ENCODE assay signal across 1 cellular context in the genomic region with DNA sequence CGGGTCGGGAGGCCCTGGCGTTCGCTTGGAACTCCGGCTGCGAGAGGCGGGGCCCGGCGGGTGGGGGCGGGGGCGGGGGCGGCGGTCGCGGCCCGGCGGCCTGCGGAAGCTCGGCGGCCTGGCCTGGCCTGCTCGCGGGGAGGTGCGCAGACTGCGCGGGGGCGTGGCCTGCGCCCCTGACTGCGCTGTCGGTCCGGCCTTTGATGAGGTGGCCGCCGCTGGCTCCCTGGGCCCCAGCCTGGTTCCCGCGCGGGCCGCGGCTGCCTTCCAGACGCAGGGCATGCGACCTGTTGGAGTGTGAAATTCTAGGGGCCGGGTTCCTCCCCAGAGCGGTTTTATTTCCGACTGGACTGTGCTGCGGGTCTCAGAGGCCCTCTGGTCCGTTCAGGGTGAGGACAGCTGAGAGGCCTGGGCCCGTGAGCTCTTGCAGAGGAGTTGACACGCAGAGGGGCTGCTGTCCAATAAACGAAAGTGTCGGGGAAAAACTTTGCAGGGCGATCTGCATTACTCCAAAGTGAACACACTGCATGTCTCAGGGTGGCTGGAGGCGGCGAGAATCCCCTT.
A peak's percentile ranks its signal among the peaks of the same experiment; 100 is the strongest.
TF ChIP-seq lines count a peak whose summit lies in the region.

No MANE protein-coding gene starts in this region.

TF ChIP-seq in K562, 482 proteins besides CTCF, POLR2A, EP300 and RAD21 (continued from another document and continues in another):
- TF ChIP-seq, protein P1, sequence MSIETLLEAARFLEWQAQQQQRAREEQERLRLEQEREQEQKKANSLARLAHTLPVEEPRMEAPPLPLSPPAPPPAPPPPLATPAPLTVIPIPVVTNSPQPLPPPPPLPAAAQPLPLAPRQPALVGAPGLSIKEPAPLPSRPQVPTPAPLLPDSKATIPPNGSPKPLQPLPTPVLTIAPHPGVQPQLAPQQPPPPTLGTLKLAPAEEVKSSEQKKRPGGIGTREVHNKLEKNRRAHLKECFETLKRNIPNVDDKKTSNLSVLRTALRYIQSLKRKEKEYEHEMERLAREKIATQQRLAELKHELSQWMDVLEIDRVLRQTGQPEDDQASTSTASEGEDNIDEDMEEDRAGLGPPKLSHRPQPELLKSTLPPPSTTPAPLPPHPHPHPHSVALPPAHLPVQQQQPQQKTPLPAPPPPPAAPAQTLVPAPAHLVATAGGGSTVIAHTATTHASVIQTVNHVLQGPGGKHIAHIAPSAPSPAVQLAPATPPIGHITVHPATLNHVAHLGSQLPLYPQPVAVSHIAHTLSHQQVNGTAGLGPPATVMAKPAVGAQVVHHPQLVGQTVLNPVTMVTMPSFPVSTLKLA (conservative IDR thresholded peaks at IDR 0.05), result peak; percentile 55; a peak in 3 of 4 replicates
- TF ChIP-seq ZSCAN29 (IDR thresholded peaks at IDR 0.05) (no peak), ZNF140 (CRISPR knock-in tag; IDR thresholded peaks at IDR 0.05) (no peak), ADNP (tag; IDR thresholded peaks at IDR 0.05) (no peak), ZNF551 (CRISPR knock-in tag; IDR thresholded peaks at IDR 0.05) (no peak), ZFP30 (CRISPR knock-in tag; IDR thresholded peaks at IDR 0.05; ENCODE audit: borderline replicate concordance) (no peak), NR3C1 (CRISPR knock-in tag; IDR thresholded peaks at IDR 0.05) (0 out of 2 replicates have a peak, but pooled peaks have one; percentile 3), ZC3H8 (IDR thresholded peaks at IDR 0.05) (no peak), RBM39 (optimal IDR thresholded peaks at IDR 0.05; ENCODE audit: low read depth, low read length) (no peak), L3MBTL2 (IDR thresholded peaks at IDR 0.05) (peak; percentile 65), SOX6 (IDR thresholded peaks at IDR 0.05) (no peak; the same call in 1 of the 2 replicates), NFE2 (IDR thresholded peaks at IDR 0.05; ENCODE audit: low read depth) (no peak), TEAD1 (CRISPR knock-in tag; IDR thresholded peaks at IDR 0.05) (no peak), RFX1 (IDR thresholded peaks at IDR 0.05) (no peak), LCOR (CRISPR knock-in tag; IDR thresholded peaks at IDR 0.05) (no peak), WHSC1 (IDR thresholded peaks at IDR 0.05; ENCODE audit: low read length) (no peak), ZNF197 (CRISPR knock-in tag; IDR thresholded peaks at IDR 0.05; ENCODE audit: low read depth) (no peak), EGR1 (conservative IDR thresholded peaks at IDR 0.05) (0 out of 2 replicates have a peak, but pooled peaks have one; percentile 5), CC2D1A (IDR thresholded peaks at IDR 0.05) (no peak), NFYB (IDR thresholded peaks at IDR 0.05; ENCODE audit: extremely low read depth, insufficient read length) (no peak), CSDE1 (IDR thresholded peaks at IDR 0.05) (no peak; a peak in 1 of 4 replicates), ZNF217 (CRISPR knock-in tag; IDR thresholded peaks at IDR 0.05) (no peak), FOXA3 (CRISPR knock-in tag; conservative IDR thresholded peaks at IDR 0.05 in 1 of 2, IDR thresholded peaks at IDR 0.05 in 1 of 2) (no peak), FOXJ2 (tag; IDR thresholded peaks at IDR 0.05) (no peak), BCOR (IDR thresholded peaks at IDR 0.05) (0 out of 2 replicates have a peak, but pooled peaks have one; percentile 15), SIN3B (IDR thresholded peaks at IDR 0.05; ENCODE audit: low read depth) (no peak), NFIC (IDR thresholded peaks at IDR 0.05) (0 out of 2 replicates have a peak, but pooled peaks have one; percentile 4), TCF7L2 (IDR thresholded peaks at IDR 0.05; ENCODE audit: low read depth, low read length) (peak; percentile 63), TFAM (CRISPR knock-in tag; conservative IDR thresholded peaks at IDR 0.05) (no peak), ZNF146 (CRISPR knock-in tag; IDR thresholded peaks at IDR 0.05; ENCODE audit: unreplicated experiment) (no peak), MYC (IDR thresholded peaks at IDR 0.05; ENCODE audit: low read depth, low read length) (peak; percentile 21; the same call in 1 of the 2 replicates), MYC (CRISPR knock-in tag; IDR thresholded peaks at IDR 0.05; ENCODE audit: borderline replicate concordance, low read depth) (no peak), ZBTB17 (CRISPR knock-in tag; IDR thresholded peaks at IDR 0.05) (no peak), NEUROD1 (IDR thresholded peaks at IDR 0.05; ENCODE audit: borderline replicate concordance, low read depth, low read length, partially characterized antibody) (no peak), SRSF1 (IDR thresholded peaks at IDR 0.05; ENCODE audit: low read depth, low read length) (no peak), ZBTB7A (IDR thresholded peaks at IDR 0.05; ENCODE audit: borderline replicate concordance, control insufficient read depth, low read depth, low read length) (peak; percentile 81; the same call in 1 of the 2 replicates), HDAC8 (tag; IDR thresholded peaks at IDR 0.05) (no peak), HNRNPK (IDR thresholded peaks at IDR 0.05; ENCODE audit: low read depth, low read length, poor library complexity, severe bottlenecking) (no peak), SAP30 (IDR thresholded peaks at IDR 0.05; ENCODE audit: borderline replicate concordance, insufficient read depth, low read depth, low read length, poor library complexity, severe bottlenecking) (peak; percentile 10)
- TF ChIP-seq, protein P2, sequence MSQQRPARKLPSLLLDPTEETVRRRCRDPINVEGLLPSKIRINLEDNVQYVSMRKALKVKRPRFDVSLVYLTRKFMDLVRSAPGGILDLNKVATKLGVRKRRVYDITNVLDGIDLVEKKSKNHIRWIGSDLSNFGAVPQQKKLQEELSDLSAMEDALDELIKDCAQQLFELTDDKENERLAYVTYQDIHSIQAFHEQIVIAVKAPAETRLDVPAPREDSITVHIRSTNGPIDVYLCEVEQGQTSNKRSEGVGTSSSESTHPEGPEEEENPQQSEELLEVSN (IDR thresholded peaks at IDR 0.05; ENCODE audit: borderline replicate concordance in 1 of 2, extremely low read depth in 1 of 2, insufficient read depth in 1 of 2, insufficient read length in 1 of 2, low read depth in 1 of 2, low read length in 1 of 2, poor library complexity in 1 of 2, severe bottlenecking in 1 of 2), result peak; percentile 61 to 93
- TF ChIP-seq, protein P3, sequence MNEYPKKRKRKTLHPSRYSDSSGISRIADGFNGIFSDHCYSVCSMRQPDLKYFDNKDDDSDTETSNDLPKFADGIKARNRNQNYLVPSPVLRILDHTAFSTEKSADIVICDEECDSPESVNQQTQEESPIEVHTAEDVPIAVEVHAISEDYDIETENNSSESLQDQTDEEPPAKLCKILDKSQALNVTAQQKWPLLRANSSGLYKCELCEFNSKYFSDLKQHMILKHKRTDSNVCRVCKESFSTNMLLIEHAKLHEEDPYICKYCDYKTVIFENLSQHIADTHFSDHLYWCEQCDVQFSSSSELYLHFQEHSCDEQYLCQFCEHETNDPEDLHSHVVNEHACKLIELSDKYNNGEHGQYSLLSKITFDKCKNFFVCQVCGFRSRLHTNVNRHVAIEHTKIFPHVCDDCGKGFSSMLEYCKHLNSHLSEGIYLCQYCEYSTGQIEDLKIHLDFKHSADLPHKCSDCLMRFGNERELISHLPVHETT (CRISPR knock-in tag; conservative IDR thresholded peaks at IDR 0.05 in 1 of 2, IDR thresholded peaks at IDR 0.05 in 1 of 2), result peak in 1 of 2 experiments; percentile 73; a peak in 1 of 4 replicates
- TF ChIP-seq, protein P4, sequence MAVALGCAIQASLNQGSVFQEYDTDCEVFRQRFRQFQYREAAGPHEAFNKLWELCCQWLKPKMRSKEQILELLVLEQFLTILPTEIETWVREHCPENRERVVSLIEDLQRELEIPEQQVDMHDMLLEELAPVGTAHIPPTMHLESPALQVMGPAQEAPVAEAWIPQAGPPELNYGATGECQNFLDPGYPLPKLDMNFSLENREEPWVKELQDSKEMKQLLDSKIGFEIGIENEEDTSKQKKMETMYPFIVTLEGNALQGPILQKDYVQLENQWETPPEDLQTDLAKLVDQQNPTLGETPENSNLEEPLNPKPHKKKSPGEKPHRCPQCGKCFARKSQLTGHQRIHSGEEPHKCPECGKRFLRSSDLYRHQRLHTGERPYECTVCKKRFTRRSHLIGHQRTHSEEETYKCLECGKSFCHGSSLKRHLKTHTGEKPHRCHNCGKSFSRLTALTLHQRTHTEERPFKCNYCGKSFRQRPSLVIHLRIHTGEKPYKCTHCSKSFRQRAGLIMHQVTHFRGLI (CRISPR knock-in tag; IDR thresholded peaks at IDR 0.05), result no peak
- TF ChIP-seq, protein P5, sequence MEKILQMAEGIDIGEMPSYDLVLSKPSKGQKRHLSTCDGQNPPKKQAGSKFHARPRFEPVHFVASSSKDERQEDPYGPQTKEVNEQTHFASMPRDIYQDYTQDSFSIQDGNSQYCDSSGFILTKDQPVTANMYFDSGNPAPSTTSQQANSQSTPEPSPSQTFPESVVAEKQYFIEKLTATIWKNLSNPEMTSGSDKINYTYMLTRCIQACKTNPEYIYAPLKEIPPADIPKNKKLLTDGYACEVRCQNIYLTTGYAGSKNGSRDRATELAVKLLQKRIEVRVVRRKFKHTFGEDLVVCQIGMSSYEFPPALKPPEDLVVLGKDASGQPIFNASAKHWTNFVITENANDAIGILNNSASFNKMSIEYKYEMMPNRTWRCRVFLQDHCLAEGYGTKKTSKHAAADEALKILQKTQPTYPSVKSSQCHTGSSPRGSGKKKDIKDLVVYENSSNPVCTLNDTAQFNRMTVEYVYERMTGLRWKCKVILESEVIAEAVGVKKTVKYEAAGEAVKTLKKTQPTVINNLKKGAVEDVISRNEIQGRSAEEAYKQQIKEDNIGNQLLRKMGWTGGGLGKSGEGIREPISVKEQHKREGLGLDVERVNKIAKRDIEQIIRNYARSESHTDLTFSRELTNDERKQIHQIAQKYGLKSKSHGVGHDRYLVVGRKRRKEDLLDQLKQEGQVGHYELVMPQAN (IDR thresholded peaks at IDR 0.05; ENCODE audit: borderline replicate concordance), result peak; percentile 43; the same call in 1 of the 2 replicates
- TF ChIP-seq, protein P6, sequence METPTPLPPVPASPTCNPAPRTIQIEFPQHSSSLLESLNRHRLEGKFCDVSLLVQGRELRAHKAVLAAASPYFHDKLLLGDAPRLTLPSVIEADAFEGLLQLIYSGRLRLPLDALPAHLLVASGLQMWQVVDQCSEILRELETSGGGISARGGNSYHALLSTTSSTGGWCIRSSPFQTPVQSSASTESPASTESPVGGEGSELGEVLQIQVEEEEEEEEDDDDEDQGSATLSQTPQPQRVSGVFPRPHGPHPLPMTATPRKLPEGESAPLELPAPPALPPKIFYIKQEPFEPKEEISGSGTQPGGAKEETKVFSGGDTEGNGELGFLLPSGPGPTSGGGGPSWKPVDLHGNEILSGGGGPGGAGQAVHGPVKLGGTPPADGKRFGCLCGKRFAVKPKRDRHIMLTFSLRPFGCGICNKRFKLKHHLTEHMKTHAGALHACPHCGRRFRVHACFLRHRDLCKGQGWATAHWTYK (CRISPR knock-in tag; IDR thresholded peaks at IDR 0.05), result no peak
- TF ChIP-seq, protein P7, sequence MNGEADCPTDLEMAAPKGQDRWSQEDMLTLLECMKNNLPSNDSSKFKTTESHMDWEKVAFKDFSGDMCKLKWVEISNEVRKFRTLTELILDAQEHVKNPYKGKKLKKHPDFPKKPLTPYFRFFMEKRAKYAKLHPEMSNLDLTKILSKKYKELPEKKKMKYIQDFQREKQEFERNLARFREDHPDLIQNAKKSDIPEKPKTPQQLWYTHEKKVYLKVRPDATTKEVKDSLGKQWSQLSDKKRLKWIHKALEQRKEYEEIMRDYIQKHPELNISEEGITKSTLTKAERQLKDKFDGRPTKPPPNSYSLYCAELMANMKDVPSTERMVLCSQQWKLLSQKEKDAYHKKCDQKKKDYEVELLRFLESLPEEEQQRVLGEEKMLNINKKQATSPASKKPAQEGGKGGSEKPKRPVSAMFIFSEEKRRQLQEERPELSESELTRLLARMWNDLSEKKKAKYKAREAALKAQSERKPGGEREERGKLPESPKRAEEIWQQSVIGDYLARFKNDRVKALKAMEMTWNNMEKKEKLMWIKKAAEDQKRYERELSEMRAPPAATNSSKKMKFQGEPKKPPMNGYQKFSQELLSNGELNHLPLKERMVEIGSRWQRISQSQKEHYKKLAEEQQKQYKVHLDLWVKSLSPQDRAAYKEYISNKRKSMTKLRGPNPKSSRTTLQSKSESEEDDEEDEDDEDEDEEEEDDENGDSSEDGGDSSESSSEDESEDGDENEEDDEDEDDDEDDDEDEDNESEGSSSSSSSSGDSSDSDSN (IDR thresholded peaks at IDR 0.05; ENCODE audit: borderline replicate concordance in 1 of 2, low read depth in 2 of 2, low read length in 2 of 2), result peak; percentile 18 to 64; a peak in 2 of 4 replicates
- TF ChIP-seq, protein P8, sequence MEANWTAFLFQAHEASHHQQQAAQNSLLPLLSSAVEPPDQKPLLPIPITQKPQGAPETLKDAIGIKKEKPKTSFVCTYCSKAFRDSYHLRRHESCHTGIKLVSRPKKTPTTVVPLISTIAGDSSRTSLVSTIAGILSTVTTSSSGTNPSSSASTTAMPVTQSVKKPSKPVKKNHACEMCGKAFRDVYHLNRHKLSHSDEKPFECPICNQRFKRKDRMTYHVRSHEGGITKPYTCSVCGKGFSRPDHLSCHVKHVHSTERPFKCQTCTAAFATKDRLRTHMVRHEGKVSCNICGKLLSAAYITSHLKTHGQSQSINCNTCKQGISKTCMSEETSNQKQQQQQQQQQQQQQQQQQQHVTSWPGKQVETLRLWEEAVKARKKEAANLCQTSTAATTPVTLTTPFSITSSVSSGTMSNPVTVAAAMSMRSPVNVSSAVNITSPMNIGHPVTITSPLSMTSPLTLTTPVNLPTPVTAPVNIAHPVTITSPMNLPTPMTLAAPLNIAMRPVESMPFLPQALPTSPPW (CRISPR knock-in tag; IDR thresholded peaks at IDR 0.05), result peak; percentile 86
- TF ChIP-seq, protein P9, sequence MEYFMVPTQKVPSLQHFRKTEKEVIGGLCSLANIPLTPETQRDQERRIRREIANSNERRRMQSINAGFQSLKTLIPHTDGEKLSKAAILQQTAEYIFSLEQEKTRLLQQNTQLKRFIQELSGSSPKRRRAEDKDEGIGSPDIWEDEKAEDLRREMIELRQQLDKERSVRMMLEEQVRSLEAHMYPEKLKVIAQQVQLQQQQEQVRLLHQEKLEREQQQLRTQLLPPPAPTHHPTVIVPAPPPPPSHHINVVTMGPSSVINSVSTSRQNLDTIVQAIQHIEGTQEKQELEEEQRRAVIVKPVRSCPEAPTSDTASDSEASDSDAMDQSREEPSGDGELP (CRISPR knock-in tag; IDR thresholded peaks at IDR 0.05; ENCODE audit: borderline replicate concordance), result peak; percentile 55
- TF ChIP-seq, protein P10, sequence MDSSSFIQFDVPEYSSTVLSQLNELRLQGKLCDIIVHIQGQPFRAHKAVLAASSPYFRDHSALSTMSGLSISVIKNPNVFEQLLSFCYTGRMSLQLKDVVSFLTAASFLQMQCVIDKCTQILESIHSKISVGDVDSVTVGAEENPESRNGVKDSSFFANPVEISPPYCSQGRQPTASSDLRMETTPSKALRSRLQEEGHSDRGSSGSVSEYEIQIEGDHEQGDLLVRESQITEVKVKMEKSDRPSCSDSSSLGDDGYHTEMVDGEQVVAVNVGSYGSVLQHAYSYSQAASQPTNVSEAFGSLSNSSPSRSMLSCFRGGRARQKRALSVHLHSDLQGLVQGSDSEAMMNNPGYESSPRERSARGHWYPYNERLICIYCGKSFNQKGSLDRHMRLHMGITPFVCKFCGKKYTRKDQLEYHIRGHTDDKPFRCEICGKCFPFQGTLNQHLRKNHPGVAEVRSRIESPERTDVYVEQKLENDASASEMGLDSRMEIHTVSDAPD (CRISPR knock-in tag; IDR thresholded peaks at IDR 0.05), result no peak
